Comparison of ENCODE assay signal across 9 cellular contexts in genomic region chr3:12135029-12135634, GRCh38. TPM values are rescaled to one million over a fixed set of nuclear protein-coding genes. Genes with fewer than 3 reads are reported as not detected.
A peak's percentile ranks its signal among the peaks of the same experiment; 100 is the strongest.
DNase-seq lines count a peak whose midpoint lies in the region; ATAC-seq and TF ChIP-seq lines count a peak whose summit lies in the region.
"Had no signal": no experiment of that assay in that cellular context is flagged by ENCODE, and none has a peak within 500 bp of the region (broad histone marks: within the 10 kb centered on the region; RNA-seq: fewer than 3 reads in every experiment).

No MANE protein-coding gene starts in this region.

- H3K9me3 Mint-ChIP-seq in Caco-2 (ENCODE audit: unreplicated experiment), result no peaks in the 10 kb centered on the region
- H3K9me3 Mint-ChIP-seq in activated naive CD4-positive, alpha-beta T cell treated with anti-CD3 and anti-CD28 coated beads, Interleukin-2, amount 10 ng/mL, durations not matched to agents 7 days and 5 days, result no peaks in the 10 kb centered on the region
- H3K9me3 Mint-ChIP-seq: dendritic cell treated with granulocyte-macrophage colony-stimulating factor and Interleukin-4, amounts not matched to agents 40 ng/mL and 50 ng/mL, for 4 days had no signal

- H3K4me1 ChIP-seq in Caco-2, result no peaks in the 10 kb centered on the region
- H3K4me1 ChIP-seq in cardiac muscle cell (ENCODE audit: low read depth), result no peaks in the 10 kb centered on the region
- peaks cover 20% of the 10 kb centered on the region for H3K4me1 ChIP-seq in psoas muscle

- peaks cover 3% of the 10 kb centered on the region for H3K27me3 Mint-ChIP-seq in Caco-2 (ENCODE audit: insufficient read depth, unreplicated experiment)
- peaks cover 13% of the 10 kb centered on the region for H3K27me3 Mint-ChIP-seq in activated naive CD4-positive, alpha-beta T cell treated with anti-CD3 and anti-CD28 coated beads, Interleukin-2, amount 10 ng/mL, durations not matched to agents 7 days and 5 days

- H3K4me1 Mint-ChIP-seq in Caco-2 (ENCODE audit: low read depth, unreplicated experiment), result no peaks in the 10 kb centered on the region
- no peaks in the 10 kb centered on the region for H3K4me1 Mint-ChIP-seq in activated naive CD4-positive, alpha-beta T cell treated with anti-CD3 and anti-CD28 coated beads, Interleukin-2, amount 10 ng/mL, durations not matched to agents 7 days and 5 days

- in situ Hi-C loops in SK-MEL-5 (cut with HindIII; ENCODE audit: low pct_unique_long_range_greater_than_20kb, low sequenced_read_pairs), result no loop called here

- H3K36me3 Mint-ChIP-seq in Caco-2 (ENCODE audit: insufficient read depth, unreplicated experiment), result no peaks in the 10 kb centered on the region
- H3K36me3 Mint-ChIP-seq in activated naive CD4-positive, alpha-beta T cell treated with anti-CD3 and anti-CD28 coated beads, Interleukin-2, amount 10 ng/mL, durations not matched to agents 7 days and 5 days, result no peaks in the 10 kb centered on the region

- intact Hi-C loops in Caco-2 (cut with micrococcal nuclease; ENCODE audit: unreplicated experiment) (loop anchor here (1.0 to 5.0 kb wide), 4 partner anchors 31 to 757 kb away; no protein-coding TSS in a partner anchor), psoas muscle (cut with DNase I) (loop anchor here (1.0 to 2.0 kb wide), 3 partner anchors 41 to 344 kb away; no protein-coding TSS in a partner anchor)

- DNase-seq in Caco-2, result peak; percentile 68 to 71
- peak; percentile 73 for DNase-seq in SK-MEL-5 (ENCODE audit: low read depth, low spot score)
- DNase-seq in activated naive CD4-positive, alpha-beta T cell treated with anti-CD3 and anti-CD28 coated beads, Interleukin-2, amount 10 ng/mL, durations not matched to agents 7 days and 5 days, result peak; percentile 74
- peak; percentile 72 to 82 for DNase-seq in cardiac muscle cell (ENCODE audit: low read depth in 1 of 2, low spot score in 1 of 2)
- peak; percentile 72 to 82 for DNase-seq in psoas muscle
- DNase-seq in NCI-H2196 (lab: John Stamatoyannopoulos, UW; ENCODE audit: unreplicated experiment), result no peak

- H3K27me3 ChIP-seq in Caco-2 (replicated peaks; ENCODE audit: control insufficient read depth, insufficient read depth, low read length) (no peaks in the 10 kb centered on the region; the same call in 1 of the 2 replicates), cardiac muscle cell (no peaks in the 10 kb centered on the region), psoas muscle (ENCODE audit: insufficient read depth in 3 of 3, low read length in 2 of 3) (no peaks in the 10 kb centered on the region)

- H3K27ac ChIP-seq in cardiac muscle cell (no peak overlapping the region), psoas muscle (no peak overlapping the region)

- WGBS in psoas muscle, 3 donors, result 1 to 10% (median 2%) methylated on average over 3 of the region's 3 CpGs

- no peak overlapping the region for H3K4me3 Mint-ChIP-seq in Caco-2 (ENCODE audit: unreplicated experiment)
- no peak overlapping the region for H3K4me3 Mint-ChIP-seq in activated naive CD4-positive, alpha-beta T cell treated with anti-CD3 and anti-CD28 coated beads, Interleukin-2, amount 10 ng/mL, durations not matched to agents 7 days and 5 days
- H3K4me3 Mint-ChIP-seq: dendritic cell treated with granulocyte-macrophage colony-stimulating factor and Interleukin-4, amounts not matched to agents 40 ng/mL and 50 ng/mL, for 4 days had no signal

- H3K4me3 ChIP-seq in Caco-2 (ENCODE audit: low read depth, low read length), result no peak overlapping the region
- H3K4me3 ChIP-seq in cardiac muscle cell, result no peak overlapping the region
- H3K4me3 ChIP-seq in psoas muscle, result no peak overlapping the region

- CTCF ChIA-PET in Caco-2 (lab: Charles Lee), result interaction anchor here (0.6 to 1.4 kb wide), 14 partner anchors 16 to 660 kb away, joined by 3 to 25 read pairs (median 4); partner anchors contain the start of gene TSEN2
- CTCF ChIA-PET in activated naive CD4-positive, alpha-beta T cell treated with anti-CD3 and anti-CD28 coated beads, Interleukin-2, amount 10 ng/mL, durations not matched to agents 7 days and 5 days (lab: Charles Lee), result interaction anchor here (0.6 to 8.5 kb wide), 22 partner anchors 8 to 756 kb away, joined by 3 to 145 read pairs (median 4); partner anchors contain the start of gene TSEN2

- POLR2A ChIA-PET in Caco-2 (lab: Charles Lee), result no interaction called here

- ATAC-seq in GM19324 (IDR thresholded peaks at IDR 0.05; ENCODE audit: low FRiP score, unreplicated experiment) (peak; percentile 64), HG03432 (IDR thresholded peaks at IDR 0.05; ENCODE audit: unreplicated experiment) (peak; percentile 84), psoas muscle (peak; percentile 83 to 89 (median 85))

- H3K9me3 ChIP-seq in Caco-2 (no peaks in the 10 kb centered on the region), cardiac muscle cell (ENCODE audit: low read depth) (no peaks in the 10 kb centered on the region), psoas muscle (no peaks in the 10 kb centered on the region)

- H3K36me3 ChIP-seq in Caco-2 (ENCODE audit: control insufficient read depth, insufficient read depth, low read length) (no peaks in the 10 kb centered on the region), cardiac muscle cell (no peaks in the 10 kb centered on the region), psoas muscle (ENCODE audit: insufficient read depth in 1 of 2, low read depth in 1 of 2) (no peaks in the 10 kb centered on the region)

- H3K27ac Mint-ChIP-seq in Caco-2 (ENCODE audit: unreplicated experiment), result no peak overlapping the region
- no peak overlapping the region for H3K27ac Mint-ChIP-seq in activated naive CD4-positive, alpha-beta T cell treated with anti-CD3 and anti-CD28 coated beads, Interleukin-2, amount 10 ng/mL, durations not matched to agents 7 days and 5 days
- H3K27ac Mint-ChIP-seq: dendritic cell treated with granulocyte-macrophage colony-stimulating factor and Interleukin-4, amounts not matched to agents 40 ng/mL and 50 ng/mL, for 4 days had no signal

- BruUV-seq in Caco-2 (replicated peaks; lab: Mats Ljungman, UMichigan), result no TSS peak

- TF ChIP-seq CTCF in Caco-2 (IDR thresholded peaks at IDR 0.05; ENCODE audit: insufficient read depth in 1 of 2, low read depth in 1 of 2, low read length in 1 of 2, severe bottlenecking in 1 of 2, unreplicated experiment in 1 of 2) (peak; percentile 71 to 89), cardiac muscle cell (IDR thresholded peaks at IDR 0.05; ENCODE audit: low read depth, low read length) (peak; percentile 97), psoas muscle (IDR thresholded peaks at IDR 0.05) (peak; percentile 95)

RNA-seq across cellular contexts. Expression of gene TIMP4, which starts 23.6 kb away (rescaled TPM):
- total RNA-seq in Caco-2 (2022) (1.4 and 1.6 TPM in 2 replicates), cardiac muscle cell (0.11 TPM in 1 of 2 replicates, not detected in the other), psoas muscle (10 to 100 TPM in 3 of 4 donors, 1 to 10 TPM in 1; 1.3 to 24.1 (median 19.5) TPM)
- total RNA-seq in SK-MEL-5 (2014; rRNA removed; shearing (Covaris generic)), result not detected in 2 replicates
- not detected in 2 replicates for polyA plus RNA-seq in SK-MEL-5 (2015; cell fraction: cytosol; rRNA removed)
- not detected in 2 replicates for polyA plus RNA-seq in SK-MEL-5 (2015; cell fraction: nucleus; rRNA removed)
- polyA plus RNA-seq in cardiac muscle cell (0.16 TPM in 1 of 2 replicates, not detected in the other), psoas muscle (10 to 100 TPM; 15.7 to 19.8 (median 17.5) TPM)
